In the genomic region with DNA sequence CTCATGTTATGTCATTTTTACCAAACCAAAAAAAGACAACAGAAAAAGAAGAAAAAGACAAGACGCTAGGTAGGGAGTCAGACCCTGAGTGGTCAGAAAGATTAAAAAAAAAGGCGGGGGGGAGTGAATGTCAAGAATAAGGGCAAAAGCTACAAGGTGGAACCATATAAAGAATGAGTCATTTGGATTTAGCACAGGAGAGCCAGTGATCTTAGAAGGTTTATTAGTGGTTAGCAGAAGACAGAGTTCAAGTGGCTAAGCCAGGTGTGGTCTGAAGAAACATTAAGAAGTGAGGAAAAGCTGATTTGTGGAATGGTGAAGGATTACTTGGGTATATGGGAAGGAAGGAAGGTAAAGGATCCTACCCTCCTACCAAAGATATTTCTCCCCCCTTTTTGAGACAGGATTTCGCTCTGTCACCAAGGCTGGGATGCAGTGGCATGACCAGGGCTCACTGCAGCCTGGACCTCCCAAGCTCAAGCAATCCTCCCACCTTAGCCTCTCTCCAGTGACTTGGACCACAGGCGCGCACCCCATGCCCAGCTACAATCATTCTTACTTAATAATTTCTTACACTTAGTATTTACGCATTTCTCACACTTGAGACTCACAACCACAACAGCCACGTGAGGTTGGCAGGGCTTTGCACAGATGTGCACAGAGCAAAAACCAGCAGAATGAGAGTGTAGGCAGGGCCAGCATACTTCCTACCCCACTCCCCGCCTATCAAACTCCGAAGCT, we compare ENCODE assay signal across 22 cellular contexts. TPM values are rescaled to one million over a fixed set of nuclear protein-coding genes. Genes with fewer than 3 reads are reported as not detected.
DNase-seq lines count a peak whose midpoint lies in the region; ATAC-seq, FAIRE-seq and TF ChIP-seq lines count a peak whose summit lies in the region.
"Had no signal": no experiment of that assay in that cellular context is flagged by ENCODE, and none has a peak within 500 bp of the region (broad histone marks: within the 10 kb centered on the region; RNA-seq: fewer than 3 reads in every experiment).

No MANE protein-coding gene starts in this region.

- CTCF ChIA-PET in HCT116 (lab: Charles Lee): no interaction called here

- TF ChIP-seq CTCF in HCT116 (IDR thresholded peaks at IDR 0.05 in 2 of 3, conservative IDR thresholded peaks at IDR 0.05 in 1 of 3; ENCODE audit: borderline replicate concordance in 1 of 3, insufficient read depth in 1 of 3, low read depth in 2 of 3, low read length in 2 of 3): no peak
- TF ChIP-seq CTCF in brain (conservative IDR thresholded peaks at IDR 0.05): no peak
- TF ChIP-seq CTCF in brain microvascular endothelial cell (IDR thresholded peaks at IDR 0.05; ENCODE audit: low read depth, low read length, missing control alignments): no peak
- no peak for TF ChIP-seq CTCF in adrenal gland (IDR thresholded peaks at IDR 0.05)

- TF ChIP-seq RAD21 in HCT116 (IDR thresholded peaks at IDR 0.05; ENCODE audit: low read depth): no peak; the same call in 1 of the 2 replicates

- peak overlapping the region in 1 of 2 experiments; percentile 82; a peak in 2 of 4 replicates for H3K4me3 ChIP-seq in HCT116 (replicated peaks in 1 of 2; ENCODE audit: low read depth in 1 of 2, low read length in 2 of 2)
- peak overlapping the region; percentile 83 for H3K4me3 ChIP-seq in iPS-20b (ENCODE audit: low read length)
- no peak overlapping the region for H3K4me3 ChIP-seq in brain microvascular endothelial cell (ENCODE audit: low read depth, low read length)
- peak overlapping the region in 1 of 4 donors; percentile 65 for H3K4me3 ChIP-seq in adrenal gland
- H3K4me3 ChIP-seq: BLaER1 had no signal

- H3K36me3 ChIP-seq in HCT116 (ENCODE audit: control insufficient read depth in 1 of 2, insufficient read depth in 2 of 2, low read length in 2 of 2): no peaks in the 10 kb centered on the region
- no peaks in the 10 kb centered on the region for H3K36me3 ChIP-seq in iPS-20b (ENCODE audit: insufficient read depth, low read depth, low read length)
- no peaks in the 10 kb centered on the region for H3K36me3 ChIP-seq in brain microvascular endothelial cell (replicated peaks)
- H3K36me3 ChIP-seq in adrenal gland (replicated peaks in 1 of 2): no peaks in the 10 kb centered on the region
- H3K36me3 ChIP-seq: BLaER1, lower lobe of right lung had no signal

- DNase-seq in HCT116 (ENCODE audit: low read depth, low spot score) (no peak), renal cortical epithelial cell (ENCODE audit: low read depth) (peak; percentile 55), DMS114 treated with DMSO at 0.1 percent for 48 hours (lab: John Stamatoyannopoulos, UW; ENCODE audit: unreplicated experiment) (no peak), frontal cortex (ENCODE audit: low spot score in 2 of 2) (no peak), brain microvascular endothelial cell (no peak), adrenal gland (no peak)
- DNase-seq: activated naive CD4-positive, alpha-beta T cell; cerebellar nuclear complex; GF-D8; HFFc6; lower lobe of right lung; NCI-H1105 treated with DMSO at 0.1 percent for 48 hours; NCI-H524 treated with DMSO at 0.1 percent for 48 hours; stimulated activated CD4-positive, alpha-beta T cell treated with anti-CD3 and anti-CD28 coated beads, Interleukin-4, amount 100 ng/mL, for 1 hour; stimulated activated naive B cell treated with anti-CD40 and anti-IgM and Interleukin-4, amounts not matched to agents 10 μg/mL and 1 μg/mL and 100 μg/mL, for 72 hours; T1000 had no signal

- peak overlapping the region in 2 of 5 experiments; percentile 6 to 66 for H3K27ac Mint-ChIP-seq in brain
- H3K27ac Mint-ChIP-seq: HFFc6; stimulated activated naive B cell treated with anti-CD40 and anti-IgM and Interleukin-4, amounts not matched to agents 10 μg/mL and 1 μg/mL and 100 μg/mL, for 72 hours had no signal

- H3K79me2 ChIP-seq in HCT116 (ENCODE audit: insufficient read depth, low read length): peaks cover 44% of the 10 kb centered on the region

- TF ChIP-seq POLR2A in HCT116 (IDR thresholded peaks at IDR 0.05; ENCODE audit: borderline replicate concordance, extremely low read depth, insufficient read depth, insufficient read length) (no peak), adrenal gland (IDR thresholded peaks at IDR 0.05) (no peak)

- H3K4me1 ChIP-seq in HCT116 (ENCODE audit: control insufficient read depth in 1 of 2, insufficient read depth in 2 of 2, low read length in 2 of 2): peaks cover 31 to 64% of the 10 kb centered on the region in 2 experiments
- H3K4me1 ChIP-seq in iPS-20b (ENCODE audit: insufficient read depth, low read length): peaks cover 20% of the 10 kb centered on the region
- no peaks in the 10 kb centered on the region for H3K4me1 ChIP-seq in adrenal gland (replicated peaks in 1 of 2)
- H3K4me1 ChIP-seq: BLaER1, lower lobe of right lung had no signal

- no peaks in the 10 kb centered on the region for H3K9me2 ChIP-seq in HCT116 (ENCODE audit: insufficient read depth)

- no TSS peak for BruUV-seq in HCT116 (replicated peaks; lab: Mats Ljungman, UMichigan)

- peaks cover 36% of the 10 kb centered on the region for H3K27me3 Mint-ChIP-seq in brain

- no peak overlapping the region for H2AFZ ChIP-seq in HCT116 (ENCODE audit: low read depth, low read length, poor library complexity, severe bottlenecking)

- peak overlapping the region; percentile 98 for H3K4me2 ChIP-seq in HCT116 (ENCODE audit: low read length)
- H3K4me2 ChIP-seq: BLaER1 had no signal

- in situ Hi-C loops in brain microvascular endothelial cell (cut with HindIII; ENCODE audit: low pct_ligation_motif_present, low sequenced_read_pairs): no loop called here

- H3K27ac ChIP-seq in HCT116 (ENCODE audit: low read depth, low read length) (peak overlapping the region; percentile 45), iPS-20b (ENCODE audit: low read length) (no peak overlapping the region), brain microvascular endothelial cell (no peak overlapping the region), adrenal gland (no peak overlapping the region)
- H3K27ac ChIP-seq: BLaER1 had no signal

- H3K4me3 Mint-ChIP-seq in brain: peak overlapping the region in 4 of 5 experiments; percentile 79 to 88 (median 87)
- H3K4me3 Mint-ChIP-seq: HFFc6; stimulated activated naive B cell treated with anti-CD40 and anti-IgM and Interleukin-4, amounts not matched to agents 10 μg/mL and 1 μg/mL and 100 μg/mL, for 72 hours had no signal

- H3K4me1 Mint-ChIP-seq in brain: peaks cover 28% of the 10 kb centered on the region
- H3K4me1 Mint-ChIP-seq: stimulated activated naive B cell treated with anti-CD40 and anti-IgM and Interleukin-4, amounts not matched to agents 10 μg/mL and 1 μg/mL and 100 μg/mL, for 72 hours had no signal

- H4K20me1 ChIP-seq in HCT116 (ENCODE audit: insufficient read depth): no peaks in the 10 kb centered on the region
- H4K20me1 ChIP-seq: BLaER1 had no signal

- H3K9me3 ChIP-seq in HCT116 (ENCODE audit: control insufficient read depth in 1 of 2, insufficient read depth in 1 of 2, low read depth in 1 of 2, low read length in 2 of 2) (no peaks in the 10 kb centered on the region), iPS-20b (ENCODE audit: insufficient read depth, low read depth, low read length) (no peaks in the 10 kb centered on the region), adrenal gland (replicated peaks in 1 of 3) (no peaks in the 10 kb centered on the region)
- H3K9me3 ChIP-seq: lower lobe of right lung had no signal

- POLR2A ChIA-PET in HCT116 (lab: Charles Lee): no interaction called here

- peak; percentile 38 for ATAC-seq in HCT116
- ATAC-seq: stimulated activated naive B cell treated with anti-CD40 and anti-IgM and Interleukin-4, amounts not matched to agents 10 μg/mL and 1 μg/mL and 100 μg/mL, for 72 hours had no signal

- H3K27me3 ChIP-seq in HCT116 (ENCODE audit: insufficient read depth, low read length) (no peaks in the 10 kb centered on the region), iPS-20b (ENCODE audit: insufficient read depth, low read length) (no peaks in the 10 kb centered on the region), brain microvascular endothelial cell (replicated peaks) (peaks cover 21% of the 10 kb centered on the region), adrenal gland (no peaks in the 10 kb centered on the region)
- H3K27me3 ChIP-seq: BLaER1 had no signal

- no peak for FAIRE-seq in frontal cortex (lab: Jason Lieb, UNC)
- FAIRE-seq: HTR-8/SVneo had no signal

- intact Hi-C loops in HCT116 (cut with micrococcal nuclease): loop anchor here (5.0 to 10.0 kb wide), 4 partner anchors 108 to 413 kb away; no protein-coding TSS in a partner anchor
- intact Hi-C loops in adrenal gland (cut with DNase I): no loop called here

- 83 to 88% (median 87%) methylated on average over 9 of the region's 9 CpGs for WGBS in adrenal gland, 4 donors

- no peaks in the 10 kb centered on the region for H3K36me3 Mint-ChIP-seq in brain
- H3K36me3 Mint-ChIP-seq: stimulated activated naive B cell treated with anti-CD40 and anti-IgM and Interleukin-4, amounts not matched to agents 10 μg/mL and 1 μg/mL and 100 μg/mL, for 72 hours had no signal

- H3K9ac ChIP-seq in HCT116 (ENCODE audit: low read length) (peak overlapping the region; percentile 23), iPS-20b (ENCODE audit: low read depth, low read length) (peak overlapping the region; percentile 86; the same call in 1 of the 2 replicates)
- H3K9ac ChIP-seq: BLaER1 had no signal

- H3K9me3 Mint-ChIP-seq in brain: peaks cover 0 to 4% (median 0%) of the 10 kb centered on the region in 5 experiments

- RAD21 ChIA-PET in HCT116 (lab: Charles Lee; ENCODE audit: low non-redundant PET in 1 of 2, low total read pairs in 2 of 2, uncharacterized antibody in 2 of 2, unreplicated experiment in 2 of 2): no interaction called here

TF ChIP-seq in HCT116, 20 proteins besides CTCF, POLR2A, EP300 and RAD21 (continues in another document):
- TF ChIP-seq, protein P1, sequence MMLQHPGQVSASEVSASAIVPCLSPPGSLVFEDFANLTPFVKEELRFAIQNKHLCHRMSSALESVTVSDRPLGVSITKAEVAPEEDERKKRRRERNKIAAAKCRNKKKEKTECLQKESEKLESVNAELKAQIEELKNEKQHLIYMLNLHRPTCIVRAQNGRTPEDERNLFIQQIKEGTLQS (IDR thresholded peaks at IDR 0.05): no peak
- TF ChIP-seq JUND (IDR thresholded peaks at IDR 0.05): peak; percentile 59; the same call in 1 of the 2 replicates

RNA-seq across cellular contexts. Expression of a gene that starts 2.6 kb away (rescaled TPM):
- total RNA-seq in HCT116 (2021; ENCODE audit: unreplicated experiment): 33.4 TPM
- 11.7 and 12.5 TPM in 2 replicates for polyA plus RNA-seq in HCT116 (2012)
- polyA plus RNA-seq in brain (ENCODE audit: insufficient read depth, low read depth, low replicate concordance): 0.22 TPM
- 25.7 and 48.8 TPM in 2 replicates for total RNA-seq in renal cortical epithelial cell
- total RNA-seq in frontal cortex: 5.3 TPM
- total RNA-seq in adrenal gland: 10 to 100 TPM in 2 of 8 donors, 1 to 10 TPM in 5, under 1 TPM in 1; 0.97 to 14.2 (median 5.3) TPM
- 1 to 10 TPM in 1 of 3 donors, under 1 TPM in 2; 0.48 to 2.5 (median 0.91) TPM for polyA plus RNA-seq in adrenal gland
- total RNA-seq: activated CD8-positive, alpha-beta memory T cell treated with anti-CD3 and anti-CD28 coated beads for 36 hours; HFFc6; RPMI7951 had no signal

RNA-seq across cellular contexts. Expression of a gene that starts 57.1 kb away (rescaled TPM):
- total RNA-seq in HCT116 (2021; ENCODE audit: unreplicated experiment): 7.6 TPM
- 2.5 and 3.0 TPM in 2 replicates for polyA plus RNA-seq in HCT116 (2012)
- not detected for polyA plus RNA-seq in brain (ENCODE audit: insufficient read depth, low read depth, low replicate concordance)
- total RNA-seq in renal cortical epithelial cell: 0.20 and 0.69 TPM in 2 replicates
- total RNA-seq in frontal cortex: 0.82 TPM
- total RNA-seq in adrenal gland: 1 to 10 TPM in 3 of 8 donors, under 1 TPM in 5; 0.11 to 4.7 (median 0.35) TPM
- polyA plus RNA-seq in adrenal gland: under 1 TPM; 0.08 to 0.48 (median 0.13) TPM
- total RNA-seq: HFFc6 had no signal
